8 cellular contexts compared by ENCODE assay signal in genomic region chr20:37007898-37008649, GRCh38. TPM values are rescaled to one million over a fixed set of nuclear protein-coding genes. Genes with fewer than 3 reads are reported as not detected.
DNase-seq lines count a peak whose midpoint lies in the region; ATAC-seq and TF ChIP-seq lines count a peak whose summit lies in the region.

No MANE protein-coding gene starts in this region.

- ATAC-seq in GM19324 (IDR thresholded peaks at IDR 0.05; ENCODE audit: low FRiP score, unreplicated experiment) (no peak), HG03139 (IDR thresholded peaks at IDR 0.05; ENCODE audit: unreplicated experiment) (no peak)

- no peak overlapping the region for H3K27ac ChIP-seq in substantia nigra (ENCODE audit: low read depth, low read length, poor library complexity, severe bottlenecking)

- peak; percentile 23 for TF ChIP-seq CTCF in LNCaP clone FGC (IDR thresholded peaks at IDR 0.05; ENCODE audit: control insufficient read depth, extremely low read depth, insufficient read depth)

- peak; percentile 18 for DNase-seq in GDM1 (lab: John Stamatoyannopoulos, UW)
- no peak for DNase-seq in LNCaP clone FGC (ENCODE audit: low read depth)
- DNase-seq in astrocyte of the hippocampus (ENCODE audit: low read depth, low spot score) = peak; percentile 48
- peak; percentile 46 for DNase-seq in lung microvascular endothelial cell (ENCODE audit: low read depth in 2 of 2)
- no peak for DNase-seq in NCI-H146 treated with DMSO at 0.1 percent for 48 hours (lab: John Stamatoyannopoulos, UW; ENCODE audit: unreplicated experiment)
- DNase-seq in substantia nigra (lab: John Stamatoyannopoulos, UW) = no peak

- no peak overlapping the region for H3K4me3 ChIP-seq in LNCaP clone FGC (ENCODE audit: low read depth, low read length)

RNA-seq across cellular contexts. Expression of gene SAMHD1, which starts 56.6 kb away (rescaled TPM):
- 8.9 and 17.2 TPM in 2 replicates for total RNA-seq in lung microvascular endothelial cell

Comparison
In these comparisons a context has a peak if more than half of its experiments do, and no peak if none do; other contexts are left out.
1. DNase-seq: peak in GDM1 (single experiment), astrocyte of the hippocampus (single experiment) and lung microvascular endothelial cell (2 of 2); none in LNCaP clone FGC (single experiment), NCI-H146 treated with DMSO at 0.1 percent for 48 hours (single experiment) and substantia nigra (0 of 49).